ENCODE assay signal across 24 cellular contexts in genomic region chr3:170296703-170297102, GRCh38.
"Had no signal": no experiment of that assay in that cellular context is flagged by ENCODE, and none has a peak within 500 bp of the region (broad histone marks: within the 10 kb centered on the region; RNA-seq: fewer than 3 reads in every experiment).

No MANE protein-coding gene starts in this region.

- DNase-seq: activated CD4-positive, alpha-beta memory T cell treated with anti-CD3 and anti-CD28 coated beads, Interleukin-2, amount 10 ng/mL, durations not matched to agents 7 days and 5 days; activated CD4-positive, alpha-beta T cell treated with anti-CD3 and anti-CD28 coated beads for 36 hours; activated CD4-positive, alpha-beta T cell treated with anti-CD3 and anti-CD28 coated beads, Interleukin-2, amount 50 U/mL, for 1 hour; activated CD4-positive, CD25-positive, alpha-beta regulatory T cell; activated gamma-delta T cell; activated naive CD4-positive, alpha-beta T cell treated with anti-CD3 and anti-CD28 coated beads, Interleukin-2, amount 50 U/mL, for 16 hours; activated naive CD8-positive, alpha-beta T cell treated with anti-CD3 and anti-CD28 coated beads, Interleukin-2, amount 10 ng/mL, durations not matched to agents 7 days and 5 days; activated T-cell treated with anti-CD3 and anti-CD28 coated beads for 4 hours; activated T-cell treated with anti-CD3 and anti-CD28 coated beads, Interleukin-2, amount 50 U/mL, for 48 hours; adrenal gland; anterior cingulate cortex; NCI-H1048; NCI-H146; NCI-H187 treated with DMSO at 0.1 percent for 48 hours; NCI-H2081 treated with DMSO at 0.1 percent for 48 hours; NCI-H446; NCI-H524; PC-3; SIG-M5; T-helper 1 cell had no signal

- H3K4me1 ChIP-seq: adrenal gland had no signal

- H3K4me2 ChIP-seq: KMS-11 had no signal

- H3K27ac ChIP-seq: adrenal gland, KMS-11, SK-N-MC, VCaP had no signal

- H3K4me3 ChIP-seq: adrenal gland, SK-N-MC had no signal

- H3K27me3 ChIP-seq: adrenal gland had no signal

- ATAC-seq: activated CD4-positive, alpha-beta T cell treated with anti-CD3 and anti-CD28 coated beads for 36 hours; activated T-helper 17 cell treated with anti-CD3 and anti-CD28 coated beads, Interleukin-2, amount 50 U/mL, for 72 hours; PC-3 had no signal
